In genomic region chr4:3091464-3091863, GRCh38 we compare ENCODE assay signal across 20 cellular contexts. TPM values are rescaled to one million over a fixed set of nuclear protein-coding genes. Genes with fewer than 3 reads are reported as not detected.
"Had no signal": no experiment of that assay in that cellular context is flagged by ENCODE, and none has a peak within 500 bp of the region (broad histone marks: within the 10 kb centered on the region; RNA-seq: fewer than 3 reads in every experiment).

No MANE protein-coding gene starts in this region.

- H3K27ac ChIP-seq: colonic mucosa, esophagus muscularis mucosa, left ventricle myocardium inferior, neutrophil, parathyroid adenoma, transverse colon had no signal

- FAIRE-seq: keratinocyte had no signal

- ATAC-seq: natural killer cell, SK-N-SH treated with all-trans-retinoic acid at 6 μM for 48 hours had no signal

- H3K27ac Mint-ChIP-seq: activated naive CD4-positive, alpha-beta T cell treated with anti-CD3 and anti-CD28 coated beads, Interleukin-2, amount 50 U/mL, for 72 hours; memory B cell had no signal

- DNase-seq: activated CD4-positive, alpha-beta T cell treated with anti-CD3 and anti-CD28 coated beads, Interleukin-2, amount 50 U/mL, for 4 hours; central memory CD4-positive, alpha-beta T cell; colonic mucosa; left ventricle myocardium inferior; natural killer cell; SHP77 treated with DMSO at 0.1 percent for 48 hours; stimulated activated CD4-positive, alpha-beta T cell treated with anti-CD3 and anti-CD28 coated beads, Interleukin-2, amount 100 ng/mL, for 48 hours; stimulated activated naive CD4-positive, alpha-beta T cell treated with Interleukin-2 at 50 U/mL for 16 hours; substantia nigra; transverse colon had no signal

- H3K4me1 ChIP-seq: colonic mucosa, esophagus muscularis mucosa, left ventricle myocardium inferior, parathyroid adenoma had no signal

- H3K9me3 Mint-ChIP-seq: activated naive CD4-positive, alpha-beta T cell treated with anti-CD3 and anti-CD28 coated beads, Interleukin-2, amount 50 U/mL, for 72 hours; memory B cell; natural killer cell had no signal

- H3K4me3 Mint-ChIP-seq: brain, memory B cell, natural killer cell had no signal

- H3K9me3 ChIP-seq: colonic mucosa, esophagus muscularis mucosa, left ventricle myocardium inferior, neutrophil, transverse colon had no signal

- H3K27me3 Mint-ChIP-seq: brain, memory B cell had no signal

- H3K36me3 ChIP-seq: colonic mucosa had no signal

- H3K27me3 ChIP-seq: colonic mucosa, esophagus muscularis mucosa, neutrophil, transverse colon had no signal

- H3K36me3 Mint-ChIP-seq: natural killer cell had no signal

- H3K4me3 ChIP-seq: colonic mucosa, esophagus muscularis mucosa, left ventricle myocardium inferior, transverse colon had no signal

- H3K9ac ChIP-seq: parathyroid adenoma had no signal

- H3K4me1 Mint-ChIP-seq: brain had no signal

- H2AFZ ChIP-seq: parathyroid adenoma had no signal

RNA-seq across cellular contexts. Expression of gene HTT-AS, which starts 17.1 kb away (rescaled TPM):
- total RNA-seq: activated naive CD4-positive, alpha-beta T cell treated with anti-CD3 and anti-CD28 coated beads, Interleukin-2, amount 50 U/mL, for 72 hours; colonic mucosa; esophagus muscularis mucosa; left ventricle myocardium inferior; mucosa of gallbladder; natural killer cell; T-helper 1 cell treated with Interleukin-12 subunit alpha and Interleukin-12 subunit beta and Interleukin-4 antibody, amounts not matched to agents 30 ng/mL and 1 ng/mL, for 36 hours; transverse colon had no signal
- polyA plus RNA-seq: keratinocyte had no signal
